ENCODE assay signal across 17 cellular contexts in genomic region chr5:13613621-13614020, GRCh38.
DNase-seq lines count a peak whose midpoint lies in the region; ATAC-seq, FAIRE-seq and TF ChIP-seq lines count a peak whose summit lies in the region.
"Had no signal": no experiment of that assay in that cellular context is flagged by ENCODE, and none has a peak within 500 bp of the region (broad histone marks: within the 10 kb centered on the region; RNA-seq: fewer than 3 reads in every experiment).

No MANE protein-coding gene starts in this region.

- H3K14ac ChIP-seq in neuronal stem cell (ENCODE audit: low read length) = peak overlapping the region; percentile 89

- H3K18ac ChIP-seq in neuronal stem cell (ENCODE audit: low read length) = peak overlapping the region; percentile 28

- H4K91ac ChIP-seq in neuronal stem cell (ENCODE audit: low read depth, low read length, poor library complexity) = no peak overlapping the region

- H3K9ac ChIP-seq in neuronal stem cell (ENCODE audit: low read depth, low read length, poor library complexity) = peak overlapping the region; percentile 44

- H3K36me3 ChIP-seq in heart right ventricle (no peaks in the 10 kb centered on the region), PC-9 (ENCODE audit: low read depth) (no peaks in the 10 kb centered on the region), neuronal stem cell (replicated peaks in 1 of 2; ENCODE audit: control insufficient read depth in 2 of 2, insufficient read depth in 2 of 2, low read length in 2 of 2) (no peaks in the 10 kb centered on the region), OCI-LY7 (ENCODE audit: insufficient read depth, low read length) (no peaks in the 10 kb centered on the region)

- H2BK5ac ChIP-seq in neuronal stem cell (ENCODE audit: low read length) = no peak overlapping the region

- no peaks in the 10 kb centered on the region for H3F3A ChIP-seq in PC-9 (ENCODE audit: insufficient read depth, low read depth)

- WGBS in heart right ventricle, 2 donors = 77 to 78% methylated on average over 8 of the region's 8 CpGs
- WGBS in neuronal stem cell (ENCODE audit: extremely low coverage in 2 of 2, insufficient read length in 2 of 2, insufficient replicate concordance in 1 of 2), 2 donors = no CpG with 5 or more reads among the region's 8 CpGs

- H3K27me3 ChIP-seq in heart right ventricle = no peaks in the 10 kb centered on the region
- H3K27me3 ChIP-seq in PC-9 (ENCODE audit: insufficient read depth, low read depth) = no peaks in the 10 kb centered on the region
- no peaks in the 10 kb centered on the region for H3K27me3 ChIP-seq in neuronal stem cell (ENCODE audit: control insufficient read depth in 3 of 3, insufficient read depth in 3 of 3, low read depth in 1 of 3, low read length in 3 of 3)

- H3K4me2 ChIP-seq in PC-9 (peak overlapping the region; percentile 1), neuronal stem cell (ENCODE audit: insufficient read depth, low read length, poor library complexity, severe bottlenecking) (no peak overlapping the region), OCI-LY7 (ENCODE audit: low read length) (no peak overlapping the region)
- H3K4me2 ChIP-seq: GM23338 had no signal

- H4K8ac ChIP-seq in neuronal stem cell (ENCODE audit: low read depth, low read length) = no peak overlapping the region

- POLR2A ChIA-PET in PC-9 (lab: Charles Lee; ENCODE audit: unreplicated experiment) = no interaction called here
- POLR2A ChIA-PET in OCI-LY7 (lab: Charles Lee) = no interaction called here

- H3K4me1 ChIP-seq in heart right ventricle (no peaks in the 10 kb centered on the region), PC-9 (replicated peaks; ENCODE audit: insufficient read depth) (peaks cover 16% of the 10 kb centered on the region), neuronal stem cell (ENCODE audit: control insufficient read depth in 2 of 2, insufficient read depth in 1 of 2, low read depth in 1 of 2, low read length in 2 of 2) (peaks cover 0 to 4% of the 10 kb centered on the region in 2 donors), OCI-LY7 (ENCODE audit: insufficient read depth, low read length, poor library complexity, severe bottlenecking) (no peaks in the 10 kb centered on the region)
- H3K4me1 ChIP-seq: Caco-2 had no signal

- H2BK120ac ChIP-seq in neuronal stem cell (ENCODE audit: low read depth, low read length) = no peak overlapping the region

- no peaks in the 10 kb centered on the region for H4K20me1 ChIP-seq in PC-9 (ENCODE audit: insufficient read depth)
- no peaks in the 10 kb centered on the region for H4K20me1 ChIP-seq in OCI-LY7 (ENCODE audit: insufficient read depth, low read length)

- no peak overlapping the region for H2BK15ac ChIP-seq in neuronal stem cell (ENCODE audit: low read length)

- H3K79me2 ChIP-seq in PC-9 (ENCODE audit: low read depth) (no peaks in the 10 kb centered on the region), OCI-LY7 (ENCODE audit: insufficient read depth, low read depth, low read length) (no peaks in the 10 kb centered on the region)

- DNase-seq in Right ventricle myocardium inferior (ENCODE audit: missing footprints) = peak; percentile 30
- DNase-seq in heart right ventricle = no peak
- DNase-seq in PC-9 = no peak
- no peak for DNase-seq in neuronal stem cell (ENCODE audit: low spot score)
- no peak for DNase-seq in OCI-LY7 (ENCODE audit: low spot score)
- no peak for DNase-seq in GM19239 (ENCODE audit: insufficient read length, low spot score)
- DNase-seq: C1 segment of cervical spinal cord; Caco-2; CD4-positive, CD25-positive, alpha-beta regulatory T cell; CD8-positive, alpha-beta T cell; DMS153; DND-41; H9 had no signal

- H2AFZ ChIP-seq in PC-9 = no peak overlapping the region
- no peak overlapping the region for H2AFZ ChIP-seq in neuronal stem cell (ENCODE audit: low read length)
- no peak overlapping the region for H2AFZ ChIP-seq in OCI-LY7 (ENCODE audit: low read length)
- H2AFZ ChIP-seq: GM23338 had no signal

- H3K4ac ChIP-seq in neuronal stem cell (ENCODE audit: low read length) = no peak overlapping the region

- CTCF ChIA-PET in PC-9 (lab: Charles Lee) (no interaction called here), OCI-LY7 (lab: Charles Lee; ENCODE audit: unreplicated experiment) (no interaction called here)

- no TSS peak for BruUV-seq in PC-9 (replicated peaks; lab: Mats Ljungman, UMichigan)
- no TSS peak for BruUV-seq in OCI-LY7 (replicated peaks; lab: Mats Ljungman, UMichigan)

- ATAC-seq in Right ventricle myocardium inferior (no peak), heart right ventricle (no peak)
- ATAC-seq: CD8-positive, alpha-beta T cell; GM23338; HCT116 had no signal

- no peak overlapping the region for H2AK5ac ChIP-seq in neuronal stem cell (ENCODE audit: low read depth, low read length)

- H2BK12ac ChIP-seq in neuronal stem cell (ENCODE audit: low read length) = no peak overlapping the region

- no peaks in the 10 kb centered on the region for H3K79me1 ChIP-seq in neuronal stem cell (ENCODE audit: low read depth, low read length)

- no peak for TF ChIP-seq CTCF in heart right ventricle (IDR thresholded peaks at IDR 0.05)
- TF ChIP-seq CTCF in PC-9 (conservative IDR thresholded peaks at IDR 0.05) = no peak
- TF ChIP-seq CTCF in OCI-LY7 (conservative IDR thresholded peaks at IDR 0.05; ENCODE audit: low read length) = no peak

- H3K23ac ChIP-seq in neuronal stem cell (ENCODE audit: low read depth, low read length, poor library complexity) = no peak overlapping the region

- H3K9me2 ChIP-seq in PC-9 (ENCODE audit: insufficient read depth) = no peaks in the 10 kb centered on the region
- H3K9me2 ChIP-seq in OCI-LY7 (ENCODE audit: insufficient read depth, low read length) = no peaks in the 10 kb centered on the region

- no peak for FAIRE-seq in GM19239 (lab: Jason Lieb, UNC)
- FAIRE-seq: G401.6, GM12892 had no signal

- H3K4me3 ChIP-seq in heart right ventricle = no peak overlapping the region
- H3K4me3 ChIP-seq in PC-9 = no peak overlapping the region
- H3K4me3 ChIP-seq in neuronal stem cell (ENCODE audit: low read length in 2 of 2) = no peak overlapping the region
- H3K4me3 ChIP-seq in OCI-LY7 (ENCODE audit: low read depth, low read length, poor library complexity, severe bottlenecking) = no peak overlapping the region
- H3K4me3 ChIP-seq: GM23338 had no signal

- intact Hi-C loops in Right ventricle myocardium inferior (cut with DNase I) = no loop called here
- intact Hi-C loops in heart right ventricle (cut with DNase I) = no loop called here
- intact Hi-C loops in PC-9 (cut with micrococcal nuclease; ENCODE audit: unreplicated experiment) = no loop called here
- intact Hi-C loops in OCI-LY7 (cut with micrococcal nuclease; ENCODE audit: unreplicated experiment) = no loop called here

- H3K9me3 ChIP-seq in heart right ventricle (peaks cover 0 to 28% (median 9%) of the 10 kb centered on the region in 11 donors), PC-9 (ENCODE audit: insufficient read depth, low read depth) (0 out of 2 replicates have a peak, but pooled peaks cover 3% of the 10 kb centered on the region), neuronal stem cell (replicated peaks in 1 of 2; ENCODE audit: control insufficient read depth in 2 of 2, insufficient read depth in 1 of 2, low read depth in 1 of 2, low read length in 2 of 2) (no peaks in the 10 kb centered on the region), OCI-LY7 (ENCODE audit: low read length) (no peaks in the 10 kb centered on the region)

- no peak overlapping the region for H3K27ac ChIP-seq in heart right ventricle
- no peak overlapping the region for H3K27ac ChIP-seq in PC-9
- no peak overlapping the region for H3K27ac ChIP-seq in neuronal stem cell (replicated peaks; ENCODE audit: low read length)
- H3K27ac ChIP-seq in OCI-LY7 (ENCODE audit: low read depth, low read length, poor library complexity, severe bottlenecking) = no peak overlapping the region
